ENCODE assay signal across 1 cellular context in the genomic region with DNA sequence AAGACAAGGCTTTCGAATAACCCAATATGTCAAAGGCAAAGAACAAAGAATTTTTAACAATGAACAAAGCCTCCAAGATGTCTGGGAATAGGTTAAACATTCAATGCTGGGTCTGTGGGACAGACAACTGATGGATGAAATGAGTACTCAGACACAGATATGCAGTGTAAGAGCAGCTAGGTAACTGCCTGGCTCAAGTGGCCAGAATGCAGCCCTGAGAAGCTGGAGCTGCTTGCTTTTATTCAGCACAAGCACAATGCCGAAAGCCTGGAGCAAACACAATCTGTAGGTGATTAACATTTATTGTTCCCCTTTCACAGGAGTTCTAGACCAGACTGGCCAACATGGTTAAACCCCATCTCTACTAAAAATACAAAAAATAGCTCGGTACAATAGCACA.
TF ChIP-seq lines count a peak whose summit lies in the region.

No MANE protein-coding gene starts in this region.

TF ChIP-seq in WTC11, 78 proteins besides CTCF, POLR2A, EP300 and RAD21 (continued from another document):
- TF ChIP-seq FOXP4 (CRISPR knock-in tag; IDR thresholded peaks at IDR 0.05) (no peak), AR (CRISPR knock-in tag; IDR thresholded peaks at IDR 0.05) (no peak), IRF2 (CRISPR knock-in tag; IDR thresholded peaks at IDR 0.05; ENCODE audit: borderline replicate concordance, low read depth) (no peak), NR2C2 (CRISPR knock-in tag; IDR thresholded peaks at IDR 0.05) (no peak), ATF6 (CRISPR knock-in tag; IDR thresholded peaks at IDR 0.05) (no peak), ELF4 (CRISPR knock-in tag; IDR thresholded peaks at IDR 0.05; ENCODE audit: low read depth) (no peak), HMGA2 (CRISPR knock-in tag; IDR thresholded peaks at IDR 0.05) (no peak)
- TF ChIP-seq, protein P1, sequence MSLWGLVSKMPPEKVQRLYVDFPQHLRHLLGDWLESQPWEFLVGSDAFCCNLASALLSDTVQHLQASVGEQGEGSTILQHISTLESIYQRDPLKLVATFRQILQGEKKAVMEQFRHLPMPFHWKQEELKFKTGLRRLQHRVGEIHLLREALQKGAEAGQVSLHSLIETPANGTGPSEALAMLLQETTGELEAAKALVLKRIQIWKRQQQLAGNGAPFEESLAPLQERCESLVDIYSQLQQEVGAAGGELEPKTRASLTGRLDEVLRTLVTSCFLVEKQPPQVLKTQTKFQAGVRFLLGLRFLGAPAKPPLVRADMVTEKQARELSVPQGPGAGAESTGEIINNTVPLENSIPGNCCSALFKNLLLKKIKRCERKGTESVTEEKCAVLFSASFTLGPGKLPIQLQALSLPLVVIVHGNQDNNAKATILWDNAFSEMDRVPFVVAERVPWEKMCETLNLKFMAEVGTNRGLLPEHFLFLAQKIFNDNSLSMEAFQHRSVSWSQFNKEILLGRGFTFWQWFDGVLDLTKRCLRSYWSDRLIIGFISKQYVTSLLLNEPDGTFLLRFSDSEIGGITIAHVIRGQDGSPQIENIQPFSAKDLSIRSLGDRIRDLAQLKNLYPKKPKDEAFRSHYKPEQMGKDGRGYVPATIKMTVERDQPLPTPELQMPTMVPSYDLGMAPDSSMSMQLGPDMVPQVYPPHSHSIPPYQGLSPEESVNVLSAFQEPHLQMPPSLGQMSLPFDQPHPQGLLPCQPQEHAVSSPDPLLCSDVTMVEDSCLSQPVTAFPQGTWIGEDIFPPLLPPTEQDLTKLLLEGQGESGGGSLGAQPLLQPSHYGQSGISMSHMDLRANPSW (CRISPR knock-in tag; conservative IDR thresholded peaks at IDR 0.05; ENCODE audit: low read depth): no peak
- TF ChIP-seq, protein P2, sequence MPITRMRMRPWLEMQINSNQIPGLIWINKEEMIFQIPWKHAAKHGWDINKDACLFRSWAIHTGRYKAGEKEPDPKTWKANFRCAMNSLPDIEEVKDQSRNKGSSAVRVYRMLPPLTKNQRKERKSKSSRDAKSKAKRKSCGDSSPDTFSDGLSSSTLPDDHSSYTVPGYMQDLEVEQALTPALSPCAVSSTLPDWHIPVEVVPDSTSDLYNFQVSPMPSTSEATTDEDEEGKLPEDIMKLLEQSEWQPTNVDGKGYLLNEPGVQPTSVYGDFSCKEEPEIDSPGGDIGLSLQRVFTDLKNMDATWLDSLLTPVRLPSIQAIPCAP (CRISPR knock-in tag; IDR thresholded peaks at IDR 0.05): no peak
